Comparison of ENCODE assay signal across 15 cellular contexts in the genomic region with DNA sequence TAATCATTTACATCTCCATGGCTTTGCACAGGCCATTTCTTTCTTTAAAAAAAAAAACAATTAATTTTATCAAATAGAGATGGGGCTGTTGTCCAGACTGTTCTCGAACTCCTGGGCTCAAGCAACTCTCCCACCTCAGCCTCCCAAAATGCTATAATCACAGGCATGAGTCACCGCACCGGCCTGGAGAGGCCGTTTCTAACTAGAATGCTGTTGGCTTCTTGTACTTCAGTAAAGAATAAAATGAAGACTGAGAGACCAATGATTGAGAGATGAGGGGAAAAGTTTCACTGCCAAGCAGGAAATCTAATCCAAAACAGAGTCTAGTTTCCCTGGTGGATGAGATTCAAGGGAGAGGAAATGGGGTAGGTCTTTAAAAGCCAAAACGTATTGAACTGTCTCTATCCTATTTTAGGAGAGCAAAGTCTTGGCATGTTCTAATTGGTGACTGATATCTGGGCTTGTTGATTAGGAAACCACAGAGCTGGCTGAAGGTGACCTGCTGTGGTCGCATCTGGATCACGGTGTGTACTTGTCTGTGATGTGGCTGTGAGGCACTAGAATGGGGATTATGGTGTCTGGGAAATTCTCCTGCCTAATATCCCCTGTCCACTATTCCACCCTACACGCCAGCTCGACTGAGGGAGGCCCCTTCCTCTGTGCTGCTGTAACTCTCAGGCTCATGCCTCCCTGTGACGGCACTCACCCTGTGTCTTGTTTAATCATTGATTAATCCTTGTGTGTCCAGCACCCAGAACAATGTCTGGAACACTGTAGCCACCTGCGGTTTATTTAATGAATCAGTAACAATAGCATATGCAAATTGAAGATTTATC. TPM values are rescaled to one million over a fixed set of nuclear protein-coding genes. Genes with fewer than 3 reads are reported as not detected.
DNase-seq lines count a peak whose midpoint lies in the region; ATAC-seq lines count a peak whose summit lies in the region.
"Had no signal": no experiment of that assay in that cellular context is flagged by ENCODE, and none has a peak within 500 bp of the region (broad histone marks: within the 10 kb centered on the region; RNA-seq: fewer than 3 reads in every experiment).

No MANE protein-coding gene starts in this region.

- DNase-seq in ACHN (peak; percentile 63), HT1080 (ENCODE audit: low read depth) (peak; percentile 39), astrocyte of the hippocampus (ENCODE audit: low read depth, low spot score) (peak; percentile 80), kidney glomerular epithelial cell (lab: John Stamatoyannopoulos, UW) (peak; percentile 70), KBM-7 (no peak), NCI-H524 (lab: John Stamatoyannopoulos, UW) (no peak), NCI-H446 (lab: John Stamatoyannopoulos, UW) (no peak)
- DNase-seq: activated CD4-positive, alpha-beta memory T cell treated with anti-CD3 and anti-CD28 coated beads, Interleukin-2, amount 10 ng/mL, durations not matched to agents 7 days and 5 days; activated naive CD4-positive, alpha-beta T cell; dorsolateral prefrontal cortex; heart right ventricle; NCI-H187 treated with DMSO at 0.1 percent for 48 hours; psoas muscle; T-helper 1 cell had no signal

- in situ Hi-C loops in ACHN (cut with HindIII; ENCODE audit: low pct_ligation_motif_present, low pct_unique_long_range_greater_than_20kb, low sequenced_read_pairs) = no loop called here
- in situ Hi-C loops in KBM-7 (cut with MboI; ENCODE audit: low pct_unique_long_range_greater_than_20kb, low sequenced_read_pairs) = no loop called here

- no peak for ATAC-seq in HG03521 (IDR thresholded peaks at IDR 0.05; ENCODE audit: unreplicated experiment)
- ATAC-seq: heart right ventricle, psoas muscle had no signal

RNA-seq across cellular contexts. Expression of gene TRIM2, which starts 15.1 kb away (rescaled TPM):
- 19.0 and 28.0 TPM in 2 replicates for total RNA-seq in HT1080 (2014; rRNA removed; shearing (Covaris generic))
- polyA plus RNA-seq in HT1080 (2015; cell fraction: cytosol; rRNA removed) = 5.0 and 6.3 TPM in 2 replicates
- 6.3 and 7.8 TPM in 2 replicates for polyA plus RNA-seq in HT1080 (2015; cell fraction: nucleus; rRNA removed)

Comparison
In these comparisons a context has a peak if more than half of its experiments do, and no peak if none do; other contexts are left out.
1. DNase-seq: peak in ACHN (single experiment), HT1080 (single experiment), astrocyte of the hippocampus (single experiment) and kidney glomerular epithelial cell (single experiment); none in KBM-7 (single experiment), NCI-H524 (0 of 2) and NCI-H446 (0 of 2).